Comparison of ENCODE assay signal across 8 cellular contexts in genomic region chr9:129333961-129334743, GRCh38.
DNase-seq lines count a peak whose midpoint lies in the region; TF ChIP-seq lines count a peak whose summit lies in the region.

No MANE protein-coding gene starts in this region.

- H3K27ac ChIP-seq in VCaP = peak overlapping the region; percentile 96
- H3K27ac ChIP-seq in temporal lobe (ENCODE audit: low read depth, low read length) = peak overlapping the region; percentile 73

- in situ Hi-C loops in GM13977 (cut with MboI; ENCODE audit: low pct_unique_long_range_greater_than_20kb, low sequenced_read_pairs, unreplicated experiment) = no loop called here

- no peak for TF ChIP-seq CTCF in VCaP (conservative IDR thresholded peaks at IDR 0.05)
- TF ChIP-seq CTCF in GM13977 (IDR thresholded peaks at IDR 0.05; ENCODE audit: extremely low read depth, insufficient read depth, missing control alignments) = no peak

- DNase-seq in COR-L47 (lab: John Stamatoyannopoulos, UW) (peak; percentile 38), Kasumi-1 (lab: John Stamatoyannopoulos, UW) (peak; percentile 92 to 95), epidermal melanocyte (ENCODE audit: insufficient read length, low spot score) (peak; percentile 95), lung microvascular endothelial cell (ENCODE audit: low read depth in 2 of 2) (peak; percentile 44 to 76), GM13977 (ENCODE audit: low spot score) (no peak), NCI-H1105 treated with DMSO at 0.1 percent for 48 hours (lab: John Stamatoyannopoulos, UW) (no peak)

Comparison
In these comparisons a context has a peak if more than half of its experiments do, and no peak if none do; other contexts are left out.
1. DNase-seq: peak in COR-L47 (single experiment), Kasumi-1 (2 of 2), epidermal melanocyte (single experiment) and lung microvascular endothelial cell (2 of 2); none in GM13977 (single experiment) and NCI-H1105 treated with DMSO at 0.1 percent for 48 hours (single experiment).